In the genomic region with DNA sequence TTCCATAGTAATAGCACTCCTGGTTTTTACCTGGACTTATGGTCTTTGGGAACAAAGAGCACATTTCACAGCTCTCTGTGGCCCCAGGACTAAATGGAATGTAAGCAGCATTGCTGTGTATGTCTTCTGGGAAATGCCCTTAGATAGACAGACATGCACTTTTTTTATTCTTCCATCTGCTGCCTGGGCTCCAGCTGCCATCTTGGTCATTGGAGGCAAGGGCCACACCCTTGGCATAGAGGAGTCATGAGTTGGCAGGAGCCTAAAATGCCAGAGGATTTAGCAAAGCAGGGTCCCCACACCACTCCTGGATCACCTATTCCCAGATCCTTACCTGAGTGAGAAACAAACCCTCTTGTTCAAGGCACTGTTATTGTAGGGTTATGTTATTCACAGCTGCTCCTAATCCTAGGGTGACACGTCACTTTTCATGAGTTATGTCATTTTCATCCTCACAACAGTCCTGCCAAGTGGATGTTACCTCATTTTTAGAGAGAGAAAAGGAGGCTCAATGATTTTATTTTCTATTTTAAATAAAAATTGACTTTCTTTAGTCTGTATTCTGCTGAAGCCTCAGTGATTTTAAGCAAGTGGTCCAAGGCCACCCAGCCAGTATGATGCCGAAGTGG, we compare ENCODE assay signal across 20 cellular contexts.
"Had no signal": no experiment of that assay in that cellular context is flagged by ENCODE, and none has a peak within 500 bp of the region (broad histone marks: within the 10 kb centered on the region; RNA-seq: fewer than 3 reads in every experiment).

No MANE protein-coding gene starts in this region.

- H3K27me3 ChIP-seq: foreskin keratinocyte, right atrium auricular region, testis, tibial nerve, upper lobe of right lung had no signal

- H3K9me3 ChIP-seq: esophagus squamous epithelium, left ventricle myocardium inferior, lower lobe of right lung, right atrium auricular region, testis, tibial nerve, upper lobe of right lung had no signal

- H3K4me3 ChIP-seq: esophagus squamous epithelium, left ventricle myocardium inferior, lower lobe of right lung, right atrium auricular region, testis, tibial nerve, upper lobe of right lung had no signal

- H3K36me3 ChIP-seq: esophagus squamous epithelium, left ventricle myocardium inferior, lower lobe of right lung, right atrium auricular region, tibial nerve, upper lobe of right lung had no signal

- FAIRE-seq: colon, kidney had no signal

- H3K27ac ChIP-seq: epithelial cell of prostate, esophagus squamous epithelium, foreskin keratinocyte, left ventricle myocardium inferior, lower lobe of right lung, right atrium auricular region, testis, tibial nerve, upper lobe of right lung had no signal

- H3K4me1 ChIP-seq: esophagus squamous epithelium, foreskin keratinocyte, left ventricle myocardium inferior, right atrium auricular region, testis, upper lobe of right lung had no signal

- DNase-seq: cerebellar nuclear complex; effector memory CD8-positive, alpha-beta T cell; esophagus squamous epithelium; foreskin keratinocyte; kidney; left cardiac atrium; left ventricle myocardium inferior; lower lobe of right lung; naive B cell; occipital lobe; stimulated activated CD4-positive, alpha-beta T cell treated with anti-CD3 and anti-CD28 coated beads, Interleukin-2, amount 100 ng/mL, for 24 hours; stimulated activated CD4-positive, alpha-beta T cell treated with anti-CD3 and anti-CD28 coated beads, Interleukin-4, amount 100 ng/mL, for 4 hours; stimulated activated naive B cell treated with anti-CD40 and anti-IgM and Interleukin-4, amounts not matched to agents 10 μg/mL and 1 μg/mL and 100 μg/mL, for 72 hours; stimulated activated naive CD8-positive, alpha-beta T cell treated with anti-CD3 and anti-CD28 coated beads, Interleukin-15, amount 100 ng/mL, for 72 hours; testis; upper lobe of right lung had no signal
